Comparison of ENCODE assay signal across 1 cellular context in genomic region chr6:151451950-151452749, GRCh38.
TF ChIP-seq lines count a peak whose summit lies in the region.

RMND1 (minus strand) TSS chr6:151452126; CDS start chr6:151445811, 6,315 bp downstream.

TF ChIP-seq in HepG2, 621 proteins besides CTCF, POLR2A, EP300 and RAD21 (continued from another document and continues in another):
- peak; percentile 94 for TF ChIP-seq ZNF749 (CRISPR knock-in tag; IDR thresholded peaks at IDR 0.05; ENCODE audit: borderline replicate concordance)
- peak; percentile 98 for TF ChIP-seq ZMAT3 (CRISPR knock-in tag; conservative IDR thresholded peaks at IDR 0.05)
- TF ChIP-seq XBP1 (CRISPR knock-in tag; IDR thresholded peaks at IDR 0.05), result peak; percentile 56; the same call in 1 of the 2 replicates
- no peak for TF ChIP-seq ZNF720 (CRISPR knock-in tag; IDR thresholded peaks at IDR 0.05)
- TF ChIP-seq HOXA3 (CRISPR knock-in tag; IDR thresholded peaks at IDR 0.05), result peak; percentile 97
- no peak for TF ChIP-seq CEBPZ (IDR thresholded peaks at IDR 0.05; ENCODE audit: low read length)
- peak; percentile 87 for TF ChIP-seq ZNF124 (CRISPR knock-in tag; IDR thresholded peaks at IDR 0.05)
- peak; percentile 96 for TF ChIP-seq MYPOP (CRISPR knock-in tag; IDR thresholded peaks at IDR 0.05)
- no peak; the same call in 1 of the 2 replicates for TF ChIP-seq ZFYVE20 (CRISPR knock-in tag; IDR thresholded peaks at IDR 0.05; ENCODE audit: borderline replicate concordance, low read depth)
- no peak; the same call in 1 of the 2 replicates for TF ChIP-seq NFATC3 (CRISPR knock-in tag; IDR thresholded peaks at IDR 0.05)
- TF ChIP-seq ZNF768 (CRISPR knock-in tag; IDR thresholded peaks at IDR 0.05), result peak; percentile 62
- peak; percentile 84; the same call in 1 of the 2 replicates for TF ChIP-seq ZBTB26 (CRISPR knock-in tag; IDR thresholded peaks at IDR 0.05; ENCODE audit: borderline replicate concordance)
- peak; percentile 43; the same call in 1 of the 2 replicates for TF ChIP-seq KLF13 (CRISPR knock-in tag; IDR thresholded peaks at IDR 0.05)
- 0 out of 2 replicates have a peak, but pooled peaks have one; percentile 14 for TF ChIP-seq RCOR2 (CRISPR knock-in tag; IDR thresholded peaks at IDR 0.05)
- no peak for TF ChIP-seq MATR3 (CRISPR knock-in tag; IDR thresholded peaks at IDR 0.05)
- no peak for TF ChIP-seq ZBTB1 (CRISPR knock-in tag; IDR thresholded peaks at IDR 0.05; ENCODE audit: borderline replicate concordance)
- peak; percentile 98 for TF ChIP-seq IKZF5 (CRISPR knock-in tag; IDR thresholded peaks at IDR 0.05)
- TF ChIP-seq TCF12 (IDR thresholded peaks at IDR 0.05), result no peak
- TF ChIP-seq TCF12 (CRISPR knock-in tag; IDR thresholded peaks at IDR 0.05), result 0 out of 2 replicates have a peak, but pooled peaks have one; percentile 23
- TF ChIP-seq ZNF816 (CRISPR knock-in tag; IDR thresholded peaks at IDR 0.05; ENCODE audit: borderline replicate concordance), result peak; percentile 58; the same call in 1 of the 2 replicates
- peak; percentile 92 for TF ChIP-seq MEIS1 (CRISPR knock-in tag; IDR thresholded peaks at IDR 0.05; ENCODE audit: borderline replicate concordance)
- TF ChIP-seq ZNF672 (CRISPR knock-in tag; IDR thresholded peaks at IDR 0.05), result no peak
- peak; percentile 78; the same call in 1 of the 2 replicates for TF ChIP-seq AHDC1 (CRISPR knock-in tag; IDR thresholded peaks at IDR 0.05; ENCODE audit: borderline replicate concordance)
- no peak for TF ChIP-seq ZNF207 (IDR thresholded peaks at IDR 0.05; ENCODE audit: borderline replicate concordance)
- no peak for TF ChIP-seq MZF1 (CRISPR knock-in tag; IDR thresholded peaks at IDR 0.05; ENCODE audit: borderline replicate concordance)
- peak; percentile 98 for TF ChIP-seq SIN3A (IDR thresholded peaks at IDR 0.05; ENCODE audit: borderline replicate concordance, low read depth, low read length)
- TF ChIP-seq GMEB2 (CRISPR knock-in tag; IDR thresholded peaks at IDR 0.05; ENCODE audit: low read depth), result peak; percentile 65; the same call in 1 of the 2 replicates
- TF ChIP-seq ZNF317 (CRISPR knock-in tag; IDR thresholded peaks at IDR 0.05), result peak; percentile 93
- TF ChIP-seq FOXK2 (IDR thresholded peaks at IDR 0.05), result peak; percentile 78
- no peak for TF ChIP-seq RORA (CRISPR knock-in tag; IDR thresholded peaks at IDR 0.05)
- TF ChIP-seq LCORL (IDR thresholded peaks at IDR 0.05), result no peak
- peak; percentile 93 for TF ChIP-seq LCORL (CRISPR knock-in tag; IDR thresholded peaks at IDR 0.05)
- peak; percentile 89 for TF ChIP-seq E2F5 (CRISPR knock-in tag; conservative IDR thresholded peaks at IDR 0.05)
- TF ChIP-seq ZNF746 (CRISPR knock-in tag; IDR thresholded peaks at IDR 0.05), result peak; percentile 88
- TF ChIP-seq KLF6 (CRISPR knock-in tag; IDR thresholded peaks at IDR 0.05), result peak; percentile 90
- peak; percentile 92 for TF ChIP-seq ZNF430 (CRISPR knock-in tag; IDR thresholded peaks at IDR 0.05)
- peak; percentile 99 for TF ChIP-seq YEATS2 (CRISPR knock-in tag; IDR thresholded peaks at IDR 0.05; ENCODE audit: borderline replicate concordance)
- no peak for TF ChIP-seq ZNF296 (CRISPR knock-in tag; conservative IDR thresholded peaks at IDR 0.05)
- peak; percentile 98 for TF ChIP-seq ZNF878 (CRISPR knock-in tag; IDR thresholded peaks at IDR 0.05)
- TF ChIP-seq ZNF839 (CRISPR knock-in tag; IDR thresholded peaks at IDR 0.05; ENCODE audit: borderline replicate concordance), result peak; percentile 49
- no peak for TF ChIP-seq ATRX (CRISPR knock-in tag; IDR thresholded peaks at IDR 0.05; ENCODE audit: borderline replicate concordance)
- TF ChIP-seq BORCS8-MEF2B (CRISPR knock-in tag; IDR thresholded peaks at IDR 0.05), result peak; percentile 95; the same call in 1 of the 2 replicates
- TF ChIP-seq BATF2 (CRISPR knock-in tag; IDR thresholded peaks at IDR 0.05), result peak; percentile 66; the same call in 1 of the 2 replicates
- peak; percentile 43 for TF ChIP-seq SRSF1 (optimal IDR thresholded peaks at IDR 0.05; ENCODE audit: low read depth, low read length)
- peak; percentile 87; the same call in 1 of the 2 replicates for TF ChIP-seq ZBTB20 (CRISPR knock-in tag; IDR thresholded peaks at IDR 0.05; ENCODE audit: borderline replicate concordance, low read depth)
- no peak for TF ChIP-seq PAF1 (CRISPR knock-in tag; IDR thresholded peaks at IDR 0.05)
- peak; percentile 80 for TF ChIP-seq PRDM15 (CRISPR knock-in tag; IDR thresholded peaks at IDR 0.05)
- TF ChIP-seq NFKBIZ (CRISPR knock-in tag; IDR thresholded peaks at IDR 0.05), result peak; percentile 86
